Comparison of ENCODE assay signal across 24 cellular contexts in genomic region chr1:21095918-21096426, GRCh38.
"Had no signal": no experiment of that assay in that cellular context is flagged by ENCODE, and none has a peak within 500 bp of the region (broad histone marks: within the 10 kb centered on the region; RNA-seq: fewer than 3 reads in every experiment).

No MANE protein-coding gene starts in this region.

- H3K9ac ChIP-seq: KMS-11, SK-N-SH had no signal

- H3K27ac ChIP-seq: HL-60, KMS-11, RWPE1 had no signal

- H3K4me2 ChIP-seq: KMS-11, SK-N-SH had no signal

- FAIRE-seq: HTR-8/SVneo had no signal

- H3K9me3 ChIP-seq: SK-N-SH had no signal

- DNase-seq: Kasumi-1; MM.1S; NCI-H1092 treated with DMSO at 0.1 percent for 48 hours; NCI-H1436; NCI-H187; NCI-H2029; NCI-H2081 treated with DMSO at 0.1 percent for 48 hours; NCI-H2171; NCI-H226; NCI-H446; NCI-H510A; NCI-H524 treated with DMSO at 0.1 percent for 48 hours; NCI-H69; NCI-H774; NK-92 treated with Interleukin-12 subunit alpha and Interleukin-12 subunit beta, amount 100 ng/mL, for 24 hours; PC-3; SHP77; SK-N-SH; SW 1271 had no signal

- ATAC-seq: Panc1, PC-3 had no signal
